Comparison of ENCODE assay signal across 13 cellular contexts in genomic region chr2:235659767-235660322, GRCh38.
DNase-seq lines count a peak whose midpoint lies in the region; ATAC-seq and TF ChIP-seq lines count a peak whose summit lies in the region.
"Had no signal": no experiment of that assay in that cellular context is flagged by ENCODE, and none has a peak within 500 bp of the region (broad histone marks: within the 10 kb centered on the region; RNA-seq: fewer than 3 reads in every experiment).

No MANE protein-coding gene starts in this region.

- no peaks in the 10 kb centered on the region for H3K9me3 ChIP-seq in left lung

- H3K36me3 ChIP-seq in left lung, result no peaks in the 10 kb centered on the region

- in situ Hi-C loops in astrocyte of the cerebellum (cut with HindIII; ENCODE audit: low sequenced_read_pairs), result no loop called here

- TF ChIP-seq CTCF in astrocyte of the cerebellum (IDR thresholded peaks at IDR 0.05; ENCODE audit: low read depth, low read length, missing control alignments) (no peak), left lung (IDR thresholded peaks at IDR 0.05) (no peak)

- peaks cover 0 to 11% of the 10 kb centered on the region in 2 donors for H3K27me3 ChIP-seq in left lung

- peaks cover 10 to 18% of the 10 kb centered on the region in 2 donors for H3K4me1 ChIP-seq in left lung

- intact Hi-C loops in left lung (cut with DNase I), result no loop called here

- DNase-seq in A172 (ENCODE audit: low spot score), result peak; percentile 85
- peak; percentile 84 for DNase-seq in HCEC 1CT
- DNase-seq in astrocyte of the cerebellum (ENCODE audit: low read depth), result peak; percentile 74
- peak in 1 of 2 donors; percentile 60 for DNase-seq in left lung
- DNase-seq: activated CD8-positive, alpha-beta memory T cell treated with anti-CD3 and anti-CD28 coated beads, Interleukin-2, amount 50 U/mL, for 48 hours; H7; NCI-H2171; stimulated activated naive CD4-positive, alpha-beta T cell treated with Interleukin-2 at 50 U/mL for 16 hours had no signal

- H3K27ac ChIP-seq in left lung, result no peak overlapping the region

- ATAC-seq in left lung, result peak; percentile 61
- no peak for ATAC-seq in GM21515 (IDR thresholded peaks at IDR 0.05; ENCODE audit: unreplicated experiment)
- no peak for ATAC-seq in GM19351 (IDR thresholded peaks at IDR 0.05; ENCODE audit: unreplicated experiment)
- no peak for ATAC-seq in HG03045 (IDR thresholded peaks at IDR 0.05; ENCODE audit: unreplicated experiment)
- ATAC-seq in GM18498 (IDR thresholded peaks at IDR 0.05; ENCODE audit: unreplicated experiment), result no peak

- H3K4me3 ChIP-seq in astrocyte of the cerebellum (ENCODE audit: low read depth, low read length) (no peak overlapping the region), left lung (no peak overlapping the region)
- H3K4me3 ChIP-seq: skin epidermis had no signal
